20 cellular contexts compared by ENCODE assay signal in the genomic region with DNA sequence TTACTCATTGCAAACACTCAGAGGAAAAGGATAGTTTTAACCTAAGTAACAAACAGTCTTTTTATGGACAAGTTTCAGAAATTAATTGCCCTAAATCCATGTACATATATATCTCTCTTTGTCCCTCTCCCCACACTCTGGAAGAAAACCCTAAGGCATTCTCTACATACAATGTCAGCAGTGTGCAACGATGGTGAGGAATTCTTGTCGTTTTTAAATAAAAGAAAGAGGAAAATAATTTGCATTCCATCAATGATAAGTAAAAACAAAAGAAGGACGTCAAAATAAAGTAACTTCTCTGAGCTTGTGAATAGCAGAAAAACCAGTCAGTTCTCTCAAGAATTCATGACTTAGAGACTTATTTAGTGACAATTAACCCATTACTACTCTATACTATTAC.
A peak's percentile ranks its signal among the peaks of the same experiment; 100 is the strongest.
DNase-seq lines count a peak whose midpoint lies in the region; ATAC-seq, FAIRE-seq and TF ChIP-seq lines count a peak whose summit lies in the region.
"Had no signal": no experiment of that assay in that cellular context is flagged by ENCODE, and none has a peak within 500 bp of the region (broad histone marks: within the 10 kb centered on the region; RNA-seq: fewer than 3 reads in every experiment).

No MANE protein-coding gene starts in this region.

- no peak overlapping the region for H4K91ac ChIP-seq in IMR-90 (ENCODE audit: insufficient read depth, low read depth, low read length)

- TF ChIP-seq CTCF in IMR-90 (conservative IDR thresholded peaks at IDR 0.05; ENCODE audit: low read depth, low read length) (no peak), MCF 10A (IDR thresholded peaks at IDR 0.05; ENCODE audit: unreplicated experiment) (no peak), kidney (IDR thresholded peaks at IDR 0.05; ENCODE audit: borderline replicate concordance, extremely low read depth, insufficient read depth) (no peak)

- H3K4me1 ChIP-seq in BLaER1 treated with 17β-estradiol and CSF1 and Interleukin-3, amounts not matched to agents 10 nM and 100 nM, result peaks cover 75 to 92% (median 86%) of the 10 kb centered on the region in 10 experiments
- H3K4me1 ChIP-seq in IMR-90 (ENCODE audit: control insufficient read depth, insufficient read depth, low read length) (peaks cover 8% of the 10 kb centered on the region), kidney (ENCODE audit: control insufficient read depth in 1 of 2, insufficient read depth in 1 of 2, low read depth in 1 of 2, low read length in 2 of 2) (peaks cover 4 to 17% of the 10 kb centered on the region in 2 donors)
- H3K4me1 ChIP-seq: colonic mucosa, right lobe of liver had no signal

- H3K36me3 Mint-ChIP-seq in MCF 10A (ENCODE audit: insufficient read depth, unreplicated experiment), result peaks cover 31% of the 10 kb centered on the region

- no peak overlapping the region for H4K5ac ChIP-seq in IMR-90 (ENCODE audit: low read depth, low read length)

- H2AFZ ChIP-seq in IMR-90 (replicated peaks; ENCODE audit: low read length, poor library complexity), result no peak overlapping the region

- TF ChIP-seq POLR2A in IMR-90 (IDR thresholded peaks at IDR 0.05; ENCODE audit: low read depth, low read length), result no peak

- in situ Hi-C loops in IMR-90 (cut with MboI; ENCODE audit: low sequenced_read_pairs), result no loop called here

- no peaks in the 10 kb centered on the region for H3K9me1 ChIP-seq in IMR-90 (ENCODE audit: insufficient read depth, low read length)

- peak overlapping the region; percentile 60 for H3K27ac Mint-ChIP-seq in MCF 10A (ENCODE audit: low read depth, unreplicated experiment)

- H2BK15ac ChIP-seq in IMR-90 (ENCODE audit: low read depth, low read length), result no peak overlapping the region

- no peak overlapping the region for H2BK120ac ChIP-seq in IMR-90 (ENCODE audit: low read depth, low read length)

- dilution Hi-C loops in IMR-90 (cut with HindIII; ENCODE audit: low sequenced_read_pairs, unreplicated experiment), result no loop called here

- ATAC-seq in IMR-90 (ENCODE audit: low read depth), result no peak
- no peak for ATAC-seq in stimulated activated naive CD8-positive, alpha-beta T cell treated with anti-CD3 and anti-CD28 coated beads, Interleukin-15, Interleukin-2, amounts not matched to agents 100 U/mL and 50 U/mL, for 24 hours
- ATAC-seq in HG02763 (IDR thresholded peaks at IDR 0.05; ENCODE audit: unreplicated experiment), result no peak
- ATAC-seq: activated T-helper 17 cell treated with anti-CD3 and anti-CD28 coated beads, Interleukin-2, amount 50 U/mL, for 72 hours; right lobe of liver had no signal

- POLR2A ChIA-PET in IMR-90 (lab: Charles Lee; ENCODE audit: unreplicated experiment), result interaction anchor here (0.6 kb wide), 1 partner anchor 9 kb away, joined by 4 read pairs; no protein-coding TSS in a partner anchor
- POLR2A ChIA-PET in MCF 10A (lab: Yijun Ruan, JAX), result interaction anchor here (0.6 to 19.2 kb wide), 13 partner anchors 8 to 575 kb away, joined by 3 to 408 read pairs (median 6); no protein-coding TSS in a partner anchor

- H3K27ac ChIP-seq in BLaER1 treated with 17β-estradiol and CSF1 and Interleukin-3, amounts not matched to agents 10 nM and 100 nM, result peak overlapping the region in 8 of 11 experiments; percentile 93 to 99 (median 96); a peak in 16 of 22 replicates
- H3K27ac ChIP-seq in IMR-90 (ENCODE audit: insufficient read depth, low read length), result no peak overlapping the region
- H3K27ac ChIP-seq in kidney (ENCODE audit: low read depth in 2 of 2, low read length in 2 of 2), result peak overlapping the region; percentile 32 to 59
- H3K27ac ChIP-seq: colonic mucosa, right lobe of liver had no signal

- DNase-seq in IMR-90 (no peak), MCF 10A (ENCODE audit: unreplicated experiment) (no peak), kidney (no peak)
- DNase-seq in stimulated activated naive CD8-positive, alpha-beta T cell treated with anti-CD3 and anti-CD28 coated beads, Interleukin-15, Interleukin-2, amounts not matched to agents 100 U/mL and 50 U/mL, for 24 hours, result no peak
- DNase-seq in central memory CD4-positive, alpha-beta T cell, result no peak
- DNase-seq: AML-193, amygdala, Calu3, colonic mucosa, NCI-H1092, NCI-H2081 treated with DMSO at 0.1 percent for 48 hours, NCI-H524 treated with DMSO at 0.1 percent for 48 hours, OCI-M1, right lobe of liver had no signal

- H3K9ac ChIP-seq in BLaER1 treated with 17β-estradiol and CSF1 and Interleukin-3, amounts not matched to agents 10 nM and 100 nM, result peak overlapping the region in 7 of 11 experiments; percentile 1 to 80 (median 24); a peak in 4 of 22 replicates
- H3K9ac ChIP-seq in IMR-90 (ENCODE audit: low read depth, low read length) (no peak overlapping the region), kidney (ENCODE audit: low read length in 2 of 2) (peak overlapping the region in 1 of 2 donors; percentile 55)

- no peak for FAIRE-seq in kidney (lab: Jason Lieb, UNC)
- FAIRE-seq: G401.6, TTC549 had no signal

- peak overlapping the region; percentile 85 for H2BK5ac ChIP-seq in IMR-90 (ENCODE audit: low read depth, low read length, poor library complexity, severe bottlenecking)

- H3K9me3 ChIP-seq in BLaER1 treated with 17β-estradiol and CSF1 and Interleukin-3, amounts not matched to agents 10 nM and 100 nM (replicated peaks in 1 of 11), result peaks cover 0 to 3% (median 0%) of the 10 kb centered on the region in 11 experiments; a peak in 2 of 22 replicates
- no peaks in the 10 kb centered on the region for H3K9me3 ChIP-seq in IMR-90 (ENCODE audit: control insufficient read depth, insufficient read depth, low read length)
- H3K9me3 ChIP-seq in kidney (ENCODE audit: control insufficient read depth in 1 of 2, low read length in 2 of 2), result no peaks in the 10 kb centered on the region
- H3K9me3 ChIP-seq: colonic mucosa, right lobe of liver, suprapubic skin had no signal

- no peak overlapping the region for H2BK20ac ChIP-seq in IMR-90 (ENCODE audit: low read depth, low read length)

- H3K4me3 Mint-ChIP-seq in MCF 10A (ENCODE audit: unreplicated experiment), result peak overlapping the region; percentile 8
- H3K4me3 Mint-ChIP-seq: activated T-helper 17 cell treated with anti-CD3 and anti-CD28 coated beads, Interleukin-2, amount 50 U/mL, for 72 hours had no signal

- no peak overlapping the region for H3K23ac ChIP-seq in IMR-90 (ENCODE audit: low read depth, low read length)

- WGBS in IMR-90 (ENCODE audit: extremely low coverage in 2 of 2, insufficient read length in 1 of 2), 2 experiments, result no CpG with 5 or more reads among the region's 3 CpGs

- peaks cover 0 to 88% (median 55%) of the 10 kb centered on the region in 11 experiments; a peak in 20 of 22 replicates for H3K36me3 ChIP-seq in BLaER1 treated with 17β-estradiol and CSF1 and Interleukin-3, amounts not matched to agents 10 nM and 100 nM
- H3K36me3 ChIP-seq in IMR-90 (ENCODE audit: control insufficient read depth, insufficient read depth, low read length), result peaks cover 22% of the 10 kb centered on the region
- peaks cover 2 to 3% of the 10 kb centered on the region in 2 donors for H3K36me3 ChIP-seq in kidney (ENCODE audit: control insufficient read depth in 1 of 2, insufficient read depth in 2 of 2, low read length in 2 of 2)
- H3K36me3 ChIP-seq: colonic mucosa, right lobe of liver, suprapubic skin had no signal

- no peaks in the 10 kb centered on the region for H3K9me3 Mint-ChIP-seq in MCF 10A (ENCODE audit: unreplicated experiment)
- H3K9me3 Mint-ChIP-seq: activated T-helper 17 cell treated with anti-CD3 and anti-CD28 coated beads, Interleukin-2, amount 50 U/mL, for 72 hours had no signal

- H3K4me2 ChIP-seq in BLaER1 treated with 17β-estradiol and CSF1 and Interleukin-3, amounts not matched to agents 10 nM and 100 nM, result peak overlapping the region; percentile 55 to 95 (median 85); a peak in 20 of 22 replicates
- H3K4me2 ChIP-seq in IMR-90 (ENCODE audit: low read depth, low read length), result peak overlapping the region; percentile 39; the same call in 1 of the 2 replicates

- intact Hi-C loops in IMR-90 (cut with micrococcal nuclease), result no loop called here
- intact Hi-C loops in MCF 10A (cut with micrococcal nuclease), result loop anchor here (5.0 kb wide), 1 partner anchor 96 kb away; no protein-coding TSS in a partner anchor
- intact Hi-C loops in kidney (cut with DNase I), result no loop called here

- TF ChIP-seq RAD21 in IMR-90 (IDR thresholded peaks at IDR 0.05; ENCODE audit: low read length), result no peak

- peaks cover 0 to under 1% of the 10 kb centered on the region in 2 experiments; a peak in 2 of 4 replicates for H3K79me1 ChIP-seq in IMR-90 (ENCODE audit: low read depth in 1 of 2, low read length in 2 of 2)

- no peak overlapping the region for H2AK5ac ChIP-seq in IMR-90 (ENCODE audit: low read depth, low read length)

- H3K4me3 ChIP-seq in BLaER1 treated with 17β-estradiol and CSF1 and Interleukin-3, amounts not matched to agents 10 nM and 100 nM, result no peak overlapping the region
- H3K4me3 ChIP-seq in IMR-90 (ENCODE audit: insufficient read depth, low read depth, low read length) (no peak overlapping the region), kidney (ENCODE audit: low read length in 2 of 2) (no peak overlapping the region)
- H3K4me3 ChIP-seq: colonic mucosa, right lobe of liver, suprapubic skin had no signal

- no peak overlapping the region; the same call in 1 of the 2 replicates for H3K18ac ChIP-seq in IMR-90 (ENCODE audit: low read depth, low read length)

- H3K27me3 ChIP-seq in BLaER1 treated with 17β-estradiol and CSF1 and Interleukin-3, amounts not matched to agents 10 nM and 100 nM, result no peaks in the 10 kb centered on the region
- H3K27me3 ChIP-seq in IMR-90 (ENCODE audit: control insufficient read depth, insufficient read depth, low read length), result no peaks in the 10 kb centered on the region
- H3K27me3 ChIP-seq: colonic mucosa, right lobe of liver, suprapubic skin had no signal

- H2AK9ac ChIP-seq in IMR-90 (replicated peaks; ENCODE audit: low read depth, low read length, poor library complexity), result no peak overlapping the region

- H4K20me1 ChIP-seq in BLaER1 treated with 17β-estradiol and CSF1 and Interleukin-3, amounts not matched to agents 10 nM and 100 nM, result peaks cover 0 to 25% (median 6%) of the 10 kb centered on the region in 11 experiments; a peak in 8 of 22 replicates
- peaks cover 68% of the 10 kb centered on the region for H4K20me1 ChIP-seq in IMR-90 (ENCODE audit: insufficient read depth, low read length)

- no peak overlapping the region for H3K56ac ChIP-seq in IMR-90 (ENCODE audit: extremely low read depth, insufficient read depth, low read length)

- H3K4me1 Mint-ChIP-seq in MCF 10A (ENCODE audit: insufficient read depth, unreplicated experiment), result peaks cover 26% of the 10 kb centered on the region

- H4K8ac ChIP-seq in IMR-90 (ENCODE audit: low read depth in 2 of 2, low read length in 2 of 2), result no peak overlapping the region

- peaks cover 18% of the 10 kb centered on the region for H3K27me3 Mint-ChIP-seq in MCF 10A (ENCODE audit: insufficient read depth, unreplicated experiment)
- H3K27me3 Mint-ChIP-seq: activated T-helper 17 cell treated with anti-CD3 and anti-CD28 coated beads, Interleukin-2, amount 50 U/mL, for 72 hours had no signal

- H3K4ac ChIP-seq in IMR-90 (ENCODE audit: low read depth, low read length), result no peak overlapping the region

- BruUV-seq in IMR-90 (replicated peaks; lab: Mats Ljungman, UMichigan), result no TSS peak
- TSS peak; percentile 47 for BruUV-seq in MCF 10A (replicated peaks; lab: Mats Ljungman, UMichigan)

- CTCF ChIA-PET in IMR-90 (lab: Yijun Ruan, JAX) (no interaction called here), MCF 10A (lab: Yijun Ruan, JAX) (interaction anchor here (0.7 to 2.4 kb wide), 4 partner anchors 23 to 236 kb away, joined by 3 to 10 read pairs (median 4); no protein-coding TSS in a partner anchor)

- H3K14ac ChIP-seq in IMR-90 (replicated peaks; ENCODE audit: low read depth, low read length), result no peak overlapping the region
